Comparison of ENCODE assay signal across 23 cellular contexts in genomic region chr10:65843203-65843602, GRCh38.
DNase-seq lines count a peak whose midpoint lies in the region; ATAC-seq, FAIRE-seq and TF ChIP-seq lines count a peak whose summit lies in the region.
"Had no signal": no experiment of that assay in that cellular context is flagged by ENCODE, and none has a peak within 500 bp of the region (broad histone marks: within the 10 kb centered on the region; RNA-seq: fewer than 3 reads in every experiment).

No MANE protein-coding gene starts in this region.

- intact Hi-C loops in activated CD4-positive, alpha-beta T cell treated with anti-CD3 and anti-CD28 coated beads, Interleukin-2, amount 10 ng/mL, durations not matched to agents 24 days and 14 days (cut with micrococcal nuclease) = no loop called here
- intact Hi-C loops in gastrocnemius medialis (cut with DNase I; ENCODE audit: low total_unique reads) = no loop called here

- H2AFZ ChIP-seq in osteoblast (ENCODE audit: low read length) = no peak overlapping the region

- H3K27ac ChIP-seq in BLaER1 treated with 17β-estradiol and CSF1 and Interleukin-3, amounts not matched to agents 10 nM and 100 nM = no peak overlapping the region
- H3K27ac ChIP-seq in osteoblast (ENCODE audit: low read depth, low read length) = no peak overlapping the region
- H3K27ac ChIP-seq in gastrocnemius medialis = no peak overlapping the region
- H3K27ac ChIP-seq: C4-2B had no signal

- no peaks in the 10 kb centered on the region for H4K20me1 ChIP-seq in BLaER1 treated with 17β-estradiol and CSF1 and Interleukin-3, amounts not matched to agents 10 nM and 100 nM
- no peaks in the 10 kb centered on the region for H4K20me1 ChIP-seq in osteoblast (ENCODE audit: insufficient read depth, low read length)

- H3K9ac ChIP-seq in BLaER1 treated with 17β-estradiol and CSF1 and Interleukin-3, amounts not matched to agents 10 nM and 100 nM = no peak overlapping the region

- no peaks in the 10 kb centered on the region for H3K9me3 Mint-ChIP-seq in activated CD4-positive, alpha-beta T cell treated with anti-CD3 and anti-CD28 coated beads, Interleukin-2, amount 10 ng/mL, durations not matched to agents 24 days and 14 days

- DNase-seq in GM12891 (ENCODE audit: insufficient read length, low spot score) (no peak), NAMALWA (ENCODE audit: low spot score) (peak; percentile 12), osteoblast (ENCODE audit: insufficient read length, low spot score, missing footprints) (peak; percentile 11), foreskin fibroblast (no peak), gastrocnemius medialis (no peak)
- no peak for DNase-seq in activated T-cell treated with anti-CD3 and anti-CD28 coated beads, Interleukin-2, amount 50 U/mL, for 1 hour
- DNase-seq in activated CD4-positive, alpha-beta T cell treated with anti-CD3 and anti-CD28 coated beads, Interleukin-2, amount 10 ng/mL, durations not matched to agents 24 days and 14 days = no peak
- DNase-seq: 8988T; ACHN; Caco-2; Calu3; CD4-positive, alpha-beta T cell; CD8-positive, alpha-beta T cell; DMS79 treated with DMSO at 0.1 percent for 48 hours; EL; GDM1 had no signal

- no peaks in the 10 kb centered on the region for H3K36me3 ChIP-seq in BLaER1 treated with 17β-estradiol and CSF1 and Interleukin-3, amounts not matched to agents 10 nM and 100 nM
- H3K36me3 ChIP-seq in osteoblast (ENCODE audit: insufficient read depth, low read length) = no peaks in the 10 kb centered on the region
- H3K36me3 ChIP-seq in gastrocnemius medialis = no peaks in the 10 kb centered on the region

- no peaks in the 10 kb centered on the region for H3K36me3 Mint-ChIP-seq in activated CD4-positive, alpha-beta T cell treated with anti-CD3 and anti-CD28 coated beads, Interleukin-2, amount 10 ng/mL, durations not matched to agents 24 days and 14 days (ENCODE audit: low read depth)
- H3K36me3 Mint-ChIP-seq: CD8-positive, alpha-beta T cell had no signal

- TF ChIP-seq POLR2A in GM12891 (IDR thresholded peaks at IDR 0.05; ENCODE audit: low read depth, low read length) (no peak), gastrocnemius medialis (IDR thresholded peaks at IDR 0.05) (no peak)

- H3K4me1 ChIP-seq in BLaER1 treated with 17β-estradiol and CSF1 and Interleukin-3, amounts not matched to agents 10 nM and 100 nM = peaks cover 0 to 21% (median 15%) of the 10 kb centered on the region in 10 experiments; a peak in 18 of 20 replicates
- H3K4me1 ChIP-seq in osteoblast (ENCODE audit: insufficient read depth, low read length) (no peaks in the 10 kb centered on the region), gastrocnemius medialis (no peaks in the 10 kb centered on the region)
- H3K4me1 ChIP-seq: Caco-2 had no signal

- H3K4me2 ChIP-seq in BLaER1 treated with 17β-estradiol and CSF1 and Interleukin-3, amounts not matched to agents 10 nM and 100 nM = peak overlapping the region; percentile 1 to 59 (median 41); a peak in 15 of 22 replicates
- H3K4me2 ChIP-seq in osteoblast (ENCODE audit: insufficient read depth, low read length) = no peak overlapping the region

- H3K79me2 ChIP-seq in osteoblast (ENCODE audit: insufficient read depth, low read length) = no peaks in the 10 kb centered on the region

- in situ Hi-C loops in gastrocnemius medialis (cut with MboI; ENCODE audit: low sequenced_read_pairs in 4 of 4) = no loop called here

- H3K27me3 ChIP-seq in BLaER1 treated with 17β-estradiol and CSF1 and Interleukin-3, amounts not matched to agents 10 nM and 100 nM = no peaks in the 10 kb centered on the region; a peak in 1 of 22 replicates
- H3K27me3 ChIP-seq in osteoblast (ENCODE audit: insufficient read depth, low read length) = no peaks in the 10 kb centered on the region
- H3K27me3 ChIP-seq in gastrocnemius medialis = no peaks in the 10 kb centered on the region

- ATAC-seq in gastrocnemius medialis = no peak
- ATAC-seq: CD8-positive, alpha-beta T cell had no signal

- no peaks in the 10 kb centered on the region for H3K4me1 Mint-ChIP-seq in activated CD4-positive, alpha-beta T cell treated with anti-CD3 and anti-CD28 coated beads, Interleukin-2, amount 10 ng/mL, durations not matched to agents 24 days and 14 days

- no peak overlapping the region for H3K27ac Mint-ChIP-seq in activated CD4-positive, alpha-beta T cell treated with anti-CD3 and anti-CD28 coated beads, Interleukin-2, amount 10 ng/mL, durations not matched to agents 24 days and 14 days
- H3K27ac Mint-ChIP-seq: B cell; CD4-positive, alpha-beta T cell; CD8-positive, alpha-beta T cell had no signal

- H3K4me3 Mint-ChIP-seq in activated CD4-positive, alpha-beta T cell treated with anti-CD3 and anti-CD28 coated beads, Interleukin-2, amount 10 ng/mL, durations not matched to agents 24 days and 14 days = no peak overlapping the region
- H3K4me3 Mint-ChIP-seq: B cell; CD4-positive, alpha-beta T cell; CD8-positive, alpha-beta T cell had no signal

- H3K4me3 ChIP-seq in BLaER1 treated with 17β-estradiol and CSF1 and Interleukin-3, amounts not matched to agents 10 nM and 100 nM = no peak overlapping the region
- H3K4me3 ChIP-seq in osteoblast (ENCODE audit: insufficient read depth, low read length) (no peak overlapping the region), foreskin fibroblast (ENCODE audit: low read depth in 1 of 2, low read length in 2 of 2) (no peak overlapping the region), gastrocnemius medialis (no peak overlapping the region)

- FAIRE-seq in GM12891 (lab: Jason Lieb, UNC) = no peak
- FAIRE-seq: A204.1, D721Med, GM12892, GM18507 had no signal

- TF ChIP-seq CTCF in osteoblast (IDR thresholded peaks at IDR 0.05; ENCODE audit: extremely low read depth, low read depth, low read length) = no peak
- no peak for TF ChIP-seq CTCF in foreskin fibroblast (IDR thresholded peaks at IDR 0.05; ENCODE audit: low read depth, low read length)
- TF ChIP-seq CTCF in gastrocnemius medialis (IDR thresholded peaks at IDR 0.05 in 4 of 5, conservative IDR thresholded peaks at IDR 0.05 in 1 of 5) = no peak

- no peaks in the 10 kb centered on the region for H3K27me3 Mint-ChIP-seq in activated CD4-positive, alpha-beta T cell treated with anti-CD3 and anti-CD28 coated beads, Interleukin-2, amount 10 ng/mL, durations not matched to agents 24 days and 14 days
- H3K27me3 Mint-ChIP-seq: B cell; CD4-positive, alpha-beta T cell had no signal

- peaks cover 0 to 10% (median 0%) of the 10 kb centered on the region in 11 experiments; a peak in 5 of 22 replicates for H3K9me3 ChIP-seq in BLaER1 treated with 17β-estradiol and CSF1 and Interleukin-3, amounts not matched to agents 10 nM and 100 nM (replicated peaks in 1 of 11)
- H3K9me3 ChIP-seq in osteoblast (ENCODE audit: low read depth, low read length) (no peaks in the 10 kb centered on the region), gastrocnemius medialis (no peaks in the 10 kb centered on the region)
- H3K9me3 ChIP-seq: Caco-2 had no signal

TF ChIP-seq in GM12891, 5 proteins besides CTCF, POLR2A, EP300 and RAD21:
- TF ChIP-seq POLR2AphosphoS5 (IDR thresholded peaks at IDR 0.05; ENCODE audit: low read depth, low read length) = no peak
- TF ChIP-seq POU2F2 (IDR thresholded peaks at IDR 0.05; ENCODE audit: low read depth, low read length) = no peak
- no peak for TF ChIP-seq TAF1 (IDR thresholded peaks at IDR 0.05; ENCODE audit: low read depth, low read length)
- TF ChIP-seq PAX5 (IDR thresholded peaks at IDR 0.05; ENCODE audit: insufficient read depth, low read length, severe bottlenecking) = no peak
- peak; percentile 49; the same call in 1 of the 2 replicates for TF ChIP-seq SPI1 (IDR thresholded peaks at IDR 0.05; ENCODE audit: low read depth, low read length)

Comparison
In these comparisons a context has a peak if more than half of its experiments do, and no peak if none do; other contexts are left out.
1. DNase-seq: peak in NAMALWA (single experiment) and osteoblast (single experiment); none in GM12891 (single experiment), foreskin fibroblast (0 of 2), activated T-cell treated with anti-CD3 and anti-CD28 coated beads, Interleukin-2, amount 50 U/mL, for 1 hour (single experiment), activated CD4-positive, alpha-beta T cell treated with anti-CD3 and anti-CD28 coated beads, Interleukin-2, amount 10 ng/mL, durations not matched to agents 24 days and 14 days (single experiment) and gastrocnemius medialis (0 of 2).